15 cellular contexts compared by ENCODE assay signal in genomic region chr1:66464802-66465201, GRCh38.
DNase-seq lines count a peak whose midpoint lies in the region; ATAC-seq and TF ChIP-seq lines count a peak whose summit lies in the region.
"Had no signal": no experiment of that assay in that cellular context is flagged by ENCODE, and none has a peak within 500 bp of the region (broad histone marks: within the 10 kb centered on the region; RNA-seq: fewer than 3 reads in every experiment).

No MANE protein-coding gene starts in this region.

- CTCF ChIA-PET in AG04450 (lab: Charles Lee), result interaction anchor here (0.5 to 3.0 kb wide), 6 partner anchors 16 to 507 kb away, joined by 3 to 20 read pairs (median 4); no protein-coding TSS in a partner anchor

- H3K27ac ChIP-seq in AG04450 (ENCODE audit: low read depth, low read length), result peak overlapping the region; percentile 94
- no peak overlapping the region for H3K27ac ChIP-seq in left lung

- no peaks in the 10 kb centered on the region for H3K4me1 ChIP-seq in left lung

- ATAC-seq in HG03025 (IDR thresholded peaks at IDR 0.05; ENCODE audit: low FRiP score, unreplicated experiment) (no peak), GM18502 (IDR thresholded peaks at IDR 0.05; ENCODE audit: poor library complexity, unreplicated experiment) (no peak), left lung (no peak)
- ATAC-seq: natural killer cell treated with Interleukin-12 subunit alpha and Interleukin-12 subunit beta and Interleukin-15 and Interleukin-18, amount 100 ng/mL, for 72 hours had no signal

- DNase-seq in AG04450 (ENCODE audit: low read depth, low spot score) (peak; percentile 92), HS-5 (ENCODE audit: low read depth) (peak; percentile 98), astrocyte of the hippocampus (ENCODE audit: low read depth, low spot score) (peak; percentile 86), hepatic stellate cell (ENCODE audit: low spot score) (peak; percentile 79), NCI-H345 (lab: John Stamatoyannopoulos, UW) (no peak), left lung (no peak)
- DNase-seq: activated CD4-positive, CD25-positive, alpha-beta regulatory T cell; activated T-cell treated with anti-CD3 and anti-CD28 coated beads, Interleukin-2, amount 50 U/mL, for 72 hours; C1 segment of cervical spinal cord; NCI-H1105; NCI-H524 treated with DMSO at 0.1 percent for 48 hours; stimulated activated CD4-positive, alpha-beta T cell treated with anti-CD3 and anti-CD28 coated beads, Interleukin-15, amount 100 ng/mL, for 24 hours had no signal

- intact Hi-C loops in left lung (cut with DNase I), result no loop called here

- no peaks in the 10 kb centered on the region for H3K36me3 ChIP-seq in left lung

- H3K27me3 ChIP-seq in AG04450 (ENCODE audit: control insufficient read depth, insufficient read depth, low read length) (no peaks in the 10 kb centered on the region), left lung (no peaks in the 10 kb centered on the region)

- POLR2A ChIA-PET in AG04450 (lab: Yijun Ruan, JAX), result interaction anchor here (0.9 to 1.2 kb wide), 3 partner anchors 80 to 133 kb away, joined by 3 to 4 read pairs (median 3); no protein-coding TSS in a partner anchor

- H3K9me3 ChIP-seq in AG04450 (ENCODE audit: control insufficient read depth, insufficient read depth, low read length) (no peaks in the 10 kb centered on the region), left lung (peaks cover 0 to 22% of the 10 kb centered on the region in 2 donors)

- no peak overlapping the region for H3K4me3 ChIP-seq in AG04450 (ENCODE audit: low read depth, low read length)
- no peak overlapping the region for H3K4me3 ChIP-seq in left lung

- no peak for TF ChIP-seq CTCF in AG04450 (IDR thresholded peaks at IDR 0.05; ENCODE audit: low read depth, low read length)
- no peak for TF ChIP-seq CTCF in left lung (IDR thresholded peaks at IDR 0.05)

Comparison
In these comparisons a context has a peak if more than half of its experiments do, and no peak if none do; other contexts are left out.
1. DNase-seq: peak in AG04450 (single experiment), HS-5 (single experiment), astrocyte of the hippocampus (single experiment) and hepatic stellate cell (single experiment); none in NCI-H345 (single experiment) and left lung (0 of 2).